In the genomic region with DNA sequence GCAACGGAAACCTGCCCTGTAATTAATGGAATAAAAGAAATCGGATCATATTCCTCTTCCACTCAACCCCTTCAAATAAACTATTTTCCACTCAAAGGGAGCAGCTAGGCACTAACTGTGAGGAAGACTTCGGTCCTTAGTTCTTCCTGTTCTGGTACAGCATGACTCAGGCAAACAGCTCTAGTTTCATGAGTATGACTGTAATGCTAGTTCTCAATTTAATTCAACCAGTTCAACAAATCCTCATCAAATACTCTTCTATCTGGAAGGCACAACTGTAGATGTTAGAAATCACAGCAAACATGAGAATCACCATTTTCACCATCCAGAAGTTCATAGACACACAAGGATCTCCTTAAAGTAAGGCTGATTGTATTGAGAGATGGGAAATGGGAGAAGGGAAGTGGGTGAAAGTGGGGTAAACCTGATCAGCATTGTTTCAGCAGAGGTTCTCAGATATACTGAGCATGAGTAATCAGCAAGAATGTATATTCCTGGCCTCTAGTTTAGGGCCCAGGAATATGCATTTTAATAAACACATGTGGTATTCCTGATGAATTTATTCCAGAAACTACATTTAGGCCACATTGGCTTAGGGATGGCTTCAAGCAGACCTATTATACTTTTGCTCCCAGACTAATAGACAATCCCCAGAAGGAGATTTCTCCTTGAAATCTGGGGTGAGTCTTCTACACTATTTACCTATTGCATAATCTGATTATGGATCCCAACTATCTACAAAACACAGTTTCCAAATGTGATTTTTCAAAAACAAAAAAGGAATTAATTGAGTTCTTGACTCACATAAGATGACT, we compare ENCODE assay signal across 11 cellular contexts.
DNase-seq lines count a peak whose midpoint lies in the region; ATAC-seq and TF ChIP-seq lines count a peak whose summit lies in the region.
"Had no signal": no experiment of that assay in that cellular context is flagged by ENCODE, and none has a peak within 500 bp of the region (broad histone marks: within the 10 kb centered on the region; RNA-seq: fewer than 3 reads in every experiment).

No MANE protein-coding gene starts in this region.

- H3K36me3 ChIP-seq in esophagus muscularis mucosa, result no peaks in the 10 kb centered on the region

- no peak overlapping the region for H3K27ac ChIP-seq in esophagus muscularis mucosa (replicated peaks in 1 of 4)

- H3K4me3 Mint-ChIP-seq in activated CD4-positive, alpha-beta T cell treated with anti-CD3 and anti-CD28 coated beads for 36 hours, result no peak overlapping the region
- H3K4me3 Mint-ChIP-seq in stimulated activated effector memory CD8-positive, alpha-beta T cell treated with anti-CD3 and anti-CD28 coated beads, Interleukin-12 subunit alpha, Interleukin-12 subunit beta, amount 100 ng/mL, for 72 hours, result no peak overlapping the region
- H3K4me3 Mint-ChIP-seq: B cell had no signal

- TF ChIP-seq EP300 in esophagus muscularis mucosa (IDR thresholded peaks at IDR 0.05), result no peak

- H3K27me3 Mint-ChIP-seq in activated CD4-positive, alpha-beta T cell treated with anti-CD3 and anti-CD28 coated beads for 36 hours, result no peaks in the 10 kb centered on the region
- H3K27me3 Mint-ChIP-seq: B cell had no signal

- no peak for TF ChIP-seq CTCF in esophagus muscularis mucosa (IDR thresholded peaks at IDR 0.05)

- H3K4me1 Mint-ChIP-seq in activated CD4-positive, alpha-beta T cell treated with anti-CD3 and anti-CD28 coated beads for 36 hours, result peaks cover 5% of the 10 kb centered on the region
- peaks cover 13% of the 10 kb centered on the region for H3K4me1 Mint-ChIP-seq in stimulated activated effector memory CD8-positive, alpha-beta T cell treated with anti-CD3 and anti-CD28 coated beads, Interleukin-12 subunit alpha, Interleukin-12 subunit beta, amount 100 ng/mL, for 72 hours
- H3K4me1 Mint-ChIP-seq: B cell had no signal

- H3K36me3 Mint-ChIP-seq in activated CD4-positive, alpha-beta T cell treated with anti-CD3 and anti-CD28 coated beads for 36 hours (ENCODE audit: low read depth), result no peaks in the 10 kb centered on the region
- no peaks in the 10 kb centered on the region for H3K36me3 Mint-ChIP-seq in stimulated activated effector memory CD8-positive, alpha-beta T cell treated with anti-CD3 and anti-CD28 coated beads, Interleukin-12 subunit alpha, Interleukin-12 subunit beta, amount 100 ng/mL, for 72 hours

- ATAC-seq in activated CD4-positive, alpha-beta T cell treated with anti-CD3 and anti-CD28 coated beads for 36 hours, result peak; percentile 57
- peak; percentile 72 for ATAC-seq in stimulated activated effector memory CD8-positive, alpha-beta T cell treated with anti-CD3 and anti-CD28 coated beads, Interleukin-12 subunit alpha, Interleukin-12 subunit beta, amount 100 ng/mL, for 72 hours
- no peak for ATAC-seq in GM21619 (IDR thresholded peaks at IDR 0.05; ENCODE audit: unreplicated experiment)
- ATAC-seq in GM18870 (IDR thresholded peaks at IDR 0.05; ENCODE audit: unreplicated experiment), result no peak

- intact Hi-C loops in activated CD4-positive, alpha-beta T cell treated with anti-CD3 and anti-CD28 coated beads for 36 hours (cut with DNase I, micrococcal nuclease), result no loop called here
- intact Hi-C loops in esophagus muscularis mucosa (cut with DNase I), result no loop called here

- no peak for DNase-seq in activated CD4-positive, alpha-beta T cell treated with anti-CD3 and anti-CD28 coated beads for 36 hours
- no peak for DNase-seq in activated CD4-positive, alpha-beta T cell treated with anti-CD3 and anti-CD28 coated beads for 1 hour
- peak; percentile 91 for DNase-seq in NCI-H69 (lab: John Stamatoyannopoulos, UW)
- DNase-seq in esophagus muscularis mucosa (ENCODE audit: extremely low spot score), result peak; percentile 5
- DNase-seq in stimulated activated effector memory CD8-positive, alpha-beta T cell treated with anti-CD3 and anti-CD28 coated beads, Interleukin-12 subunit alpha, Interleukin-12 subunit beta, amount 100 ng/mL, for 72 hours (ENCODE audit: low spot score in 2 of 2), result no peak
- DNase-seq in DMS114 treated with DMSO at 0.1 percent for 48 hours (lab: John Stamatoyannopoulos, UW; ENCODE audit: unreplicated experiment), result no peak
- DNase-seq: GOT3, T-helper 2 cell had no signal

- no peak overlapping the region for H3K4me3 ChIP-seq in esophagus muscularis mucosa

- no peaks in the 10 kb centered on the region for H3K9me3 Mint-ChIP-seq in activated CD4-positive, alpha-beta T cell treated with anti-CD3 and anti-CD28 coated beads for 36 hours (ENCODE audit: low read depth)
- H3K9me3 Mint-ChIP-seq in stimulated activated effector memory CD8-positive, alpha-beta T cell treated with anti-CD3 and anti-CD28 coated beads, Interleukin-12 subunit alpha, Interleukin-12 subunit beta, amount 100 ng/mL, for 72 hours, result no peaks in the 10 kb centered on the region

- no peaks in the 10 kb centered on the region for H3K27me3 ChIP-seq in esophagus muscularis mucosa

- WGBS in esophagus muscularis mucosa, result 78% methylated on average over 3 of the region's 3 CpGs

- CTCF ChIA-PET in activated CD4-positive, alpha-beta T cell treated with anti-CD3 and anti-CD28 coated beads for 36 hours (lab: Charles Lee), result no interaction called here

- POLR2A ChIA-PET in activated CD4-positive, alpha-beta T cell treated with anti-CD3 and anti-CD28 coated beads for 36 hours (lab: Charles Lee), result no interaction called here

- no peaks in the 10 kb centered on the region for H3K4me1 ChIP-seq in esophagus muscularis mucosa

- peak overlapping the region; percentile 5 for H3K27ac Mint-ChIP-seq in activated CD4-positive, alpha-beta T cell treated with anti-CD3 and anti-CD28 coated beads for 36 hours
- H3K27ac Mint-ChIP-seq in stimulated activated effector memory CD8-positive, alpha-beta T cell treated with anti-CD3 and anti-CD28 coated beads, Interleukin-12 subunit alpha, Interleukin-12 subunit beta, amount 100 ng/mL, for 72 hours, result no peak overlapping the region
- H3K27ac Mint-ChIP-seq: B cell had no signal

- no peaks in the 10 kb centered on the region for H3K9me3 ChIP-seq in esophagus muscularis mucosa

- TF ChIP-seq POLR2A in esophagus muscularis mucosa (IDR thresholded peaks at IDR 0.05; ENCODE audit: low read depth), result no peak

Comparison
In these comparisons a context has a peak if more than half of its experiments do, and no peak if none do; other contexts are left out.
1. ATAC-seq: peak in activated CD4-positive, alpha-beta T cell treated with anti-CD3 and anti-CD28 coated beads for 36 hours (single experiment) and stimulated activated effector memory CD8-positive, alpha-beta T cell treated with anti-CD3 and anti-CD28 coated beads, Interleukin-12 subunit alpha, Interleukin-12 subunit beta, amount 100 ng/mL, for 72 hours (single experiment); none in GM21619 (single experiment) and GM18870 (single experiment).
2. DNase-seq: peak in NCI-H69 (single experiment) and esophagus muscularis mucosa (single experiment); none in activated CD4-positive, alpha-beta T cell treated with anti-CD3 and anti-CD28 coated beads for 36 hours (single experiment), activated CD4-positive, alpha-beta T cell treated with anti-CD3 and anti-CD28 coated beads for 1 hour (single experiment), stimulated activated effector memory CD8-positive, alpha-beta T cell treated with anti-CD3 and anti-CD28 coated beads, Interleukin-12 subunit alpha, Interleukin-12 subunit beta, amount 100 ng/mL, for 72 hours (0 of 2) and DMS114 treated with DMSO at 0.1 percent for 48 hours (single experiment).